9 cellular contexts compared by ENCODE assay signal in the genomic region with DNA sequence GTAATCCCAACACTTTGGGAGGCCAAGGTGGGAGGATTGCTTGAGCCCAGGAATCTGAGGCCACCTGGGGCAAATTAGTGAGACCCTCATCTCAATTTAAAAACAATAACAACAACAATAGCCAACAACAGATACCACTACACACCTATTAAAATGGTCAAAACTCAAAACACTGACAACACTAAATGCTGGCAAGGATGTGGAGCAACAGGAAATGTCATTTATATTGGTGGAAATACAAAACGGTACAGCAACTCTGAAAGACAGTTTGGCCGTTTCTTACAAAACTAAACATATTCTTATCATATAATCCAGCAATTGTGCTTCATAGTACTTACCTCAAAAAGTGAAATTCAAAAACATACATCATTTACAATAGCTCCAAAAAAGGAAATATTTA. TPM values are rescaled to one million over a fixed set of nuclear protein-coding genes. Genes with fewer than 3 reads are reported as not detected.
"Had no signal": no experiment of that assay in that cellular context is flagged by ENCODE, and none has a peak within 500 bp of the region (broad histone marks: within the 10 kb centered on the region; RNA-seq: fewer than 3 reads in every experiment).

No MANE protein-coding gene starts in this region.

- ATAC-seq: HepG2 had no signal

- FAIRE-seq: HepG2, HTR-8/SVneo had no signal

- DNase-seq: IMR-90, Karpas-422, KBM-7, KG1 had no signal

- H3K4me2 ChIP-seq: KMS-11 had no signal

- H3K4me3 Mint-ChIP-seq: IgD-negative memory B cell had no signal

- H3K27ac ChIP-seq: HL-60, KMS-11 had no signal

- H3K27ac Mint-ChIP-seq: IgD-negative memory B cell had no signal

- H3K4me1 Mint-ChIP-seq: IgD-negative memory B cell had no signal

- H3K9ac ChIP-seq: KMS-11 had no signal

RNA-seq across cellular contexts. Expression of a gene that starts 57.7 kb away (rescaled TPM):
- total RNA-seq: IMR-90 had no signal
- polyA plus RNA-seq: IgD-negative memory B cell, IMR-90 had no signal
